ENCODE assay signal across 1 cellular context in the genomic region with DNA sequence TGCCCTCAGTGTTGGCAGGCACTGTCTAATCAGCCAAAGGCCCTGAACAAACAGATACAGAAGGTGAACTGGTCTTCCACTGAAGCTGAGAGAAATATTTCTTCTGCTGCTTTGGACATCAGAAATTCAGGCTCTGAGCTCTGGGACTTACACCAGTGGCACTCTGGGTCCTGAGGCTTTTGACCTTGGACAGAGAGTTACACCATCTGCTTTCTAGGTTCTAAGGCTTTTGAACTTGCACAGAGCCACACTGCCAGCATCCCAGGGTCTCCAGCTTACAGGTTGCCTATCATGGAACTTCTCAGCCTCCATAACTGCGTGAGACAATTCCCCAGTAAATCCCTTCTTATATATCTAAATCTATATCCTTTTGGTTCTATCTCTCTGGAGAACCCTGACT.
TF ChIP-seq lines count a peak whose summit lies in the region.

No MANE protein-coding gene starts in this region.

TF ChIP-seq in GM23338, 12 proteins besides CTCF, POLR2A, EP300 and RAD21 (continued from another document):
- TF ChIP-seq JUNB (IDR thresholded peaks at IDR 0.05; ENCODE audit: unreplicated experiment) (no peak), ZNF114 (CRISPR knock-in tag; IDR thresholded peaks at IDR 0.05) (no peak)
